In genomic region chr1:155718524-155719115, GRCh38 we compare ENCODE assay signal across 7 cellular contexts. TPM values are rescaled to one million over a fixed set of nuclear protein-coding genes. Genes with fewer than 3 reads are reported as not detected.
DNase-seq lines count a peak whose midpoint lies in the region; ATAC-seq and TF ChIP-seq lines count a peak whose summit lies in the region.
"Not testable (repeated sequence)": the region's sequence is repeated elsewhere in the genome, so short reads cannot be mapped to it uniquely, and the experiment has no call there.

No MANE protein-coding gene starts in this region.

- H3K27me3 Mint-ChIP-seq in T-helper 17 cell; glutamatergic neuron (ENCODE audit: unreplicated experiment): not testable (repeated sequence)

- not testable (repeated sequence) for H3K36me3 Mint-ChIP-seq in T-helper 17 cell (ENCODE audit: low read depth); glutamatergic neuron (ENCODE audit: unreplicated experiment)

- DNase-seq in NCI-H1694 (lab: John Stamatoyannopoulos, UW) = peak; percentile 15
- not testable (repeated sequence) for DNase-seq in T-helper 17 cell, glutamatergic neuron
- DNase-seq in caudate nucleus (lab: John Stamatoyannopoulos, UW) = peak in 7 of 61 donors; percentile 2 to 24 (median 3)
- DNase-seq in midbrain (lab: John Stamatoyannopoulos, UW) = peak; percentile 33
- DNase-seq in putamen (ENCODE audit: low spot score) = peak; percentile 30

- not testable (repeated sequence) for H3K4me3 Mint-ChIP-seq in T-helper 17 cell; glutamatergic neuron (ENCODE audit: unreplicated experiment)

- H3K9me3 Mint-ChIP-seq in glutamatergic neuron (ENCODE audit: unreplicated experiment) = not testable (repeated sequence)

- TF ChIP-seq CTCF in glutamatergic neuron (IDR thresholded peaks at IDR 0.05; ENCODE audit: partially characterized antibody, unreplicated experiment) = not testable (repeated sequence)

- not testable (repeated sequence) for H3K9me3 ChIP-seq in T-helper 17 cell (ENCODE audit: control insufficient read depth, low read length, poor library complexity, severe bottlenecking)

- H3K27ac Mint-ChIP-seq in T-helper 17 cell = peak overlapping the region; percentile 24
- peak overlapping the region; percentile 75 for H3K27ac Mint-ChIP-seq in glutamatergic neuron (ENCODE audit: unreplicated experiment)

- H3K4me1 Mint-ChIP-seq in T-helper 17 cell; glutamatergic neuron (ENCODE audit: low read depth, unreplicated experiment): not testable (repeated sequence)

- ATAC-seq in T-helper 17 cell = not testable (repeated sequence)

- peak overlapping the region; percentile 72 for H3K27ac ChIP-seq in caudate nucleus (ENCODE audit: low read depth, low read length)
- H3K27ac ChIP-seq in temporal lobe (ENCODE audit: low read depth, low read length) = peak overlapping the region; percentile 93

RNA-seq across cellular contexts. Expression of gene DAP3, which starts 29.7 kb away (rescaled TPM):
- 100 to 1,000 TPM in 1 of 2 donors, 10 to 100 TPM in 1; 98.9 to 127 TPM for total RNA-seq in T-helper 17 cell
- 88.3 TPM for total RNA-seq in glutamatergic neuron (ENCODE audit: unreplicated experiment)
- total RNA-seq in temporal lobe = 38.1 TPM

RNA-seq across cellular contexts. Expression of gene YY1AP1, which starts 30.0 kb away (rescaled TPM):
- total RNA-seq in T-helper 17 cell = 10 to 100 TPM; 85.0 to 86.4 TPM
- 61.1 TPM for total RNA-seq in glutamatergic neuron (ENCODE audit: unreplicated experiment)
- total RNA-seq in temporal lobe = 262 TPM
